ENCODE assay signal across 15 cellular contexts in genomic region chr7:143245123-143245522, GRCh38. TPM values are rescaled to one million over a fixed set of nuclear protein-coding genes. Genes with fewer than 3 reads are reported as not detected.
A peak's percentile ranks its signal among the peaks of the same experiment; 100 is the strongest.
DNase-seq lines count a peak whose midpoint lies in the region; ATAC-seq, FAIRE-seq and TF ChIP-seq lines count a peak whose summit lies in the region.
"Had no signal": no experiment of that assay in that cellular context is flagged by ENCODE, and none has a peak within 500 bp of the region (broad histone marks: within the 10 kb centered on the region; RNA-seq: fewer than 3 reads in every experiment).

No MANE protein-coding gene starts in this region.

- CTCF ChIA-PET in CD4-positive, alpha-beta T cell (lab: Charles Lee): interaction anchor here (0.6 to 1.2 kb wide), 5 partner anchors 11 to 135 kb away, joined by 3 to 4 read pairs (median 3); partner anchors contain the start of gene CASP2

- peak; percentile 28 for ATAC-seq in CD4-positive, alpha-beta T cell (ENCODE audit: poor library complexity)
- ATAC-seq in gastrocnemius medialis (no peak), GM21423 (IDR thresholded peaks at IDR 0.05; ENCODE audit: unreplicated experiment) (no peak), GM21447 (IDR thresholded peaks at IDR 0.05; ENCODE audit: unreplicated experiment) (no peak)

- H3K27me3 ChIP-seq in CD4-positive, alpha-beta T cell (ENCODE audit: control insufficient read depth, insufficient read depth, low read length): no peaks in the 10 kb centered on the region
- H3K27me3 ChIP-seq in keratinocyte (ENCODE audit: control insufficient read depth, extremely low read depth, insufficient read depth, low read length) (no peaks in the 10 kb centered on the region), gastrocnemius medialis (no peaks in the 10 kb centered on the region)
- H3K27me3 ChIP-seq: dorsolateral prefrontal cortex had no signal

- POLR2A ChIA-PET in CD4-positive, alpha-beta T cell (lab: Charles Lee): interaction anchor here (0.8 to 1.6 kb wide), 4 partner anchors 10 to 43 kb away, joined by 3 to 6 read pairs (median 4); partner anchors contain the start of genes CASP2 and GSTK1

- intact Hi-C loops in CD4-positive, alpha-beta T cell (cut with DNase I, micrococcal nuclease): no loop called here
- intact Hi-C loops in gastrocnemius medialis (cut with DNase I; ENCODE audit: low total_unique reads): no loop called here

- DNase-seq in CD4-positive, alpha-beta T cell: no peak
- DNase-seq in LHCN-M2 (ENCODE audit: low read depth) (peak; percentile 65), keratinocyte (ENCODE audit: low read depth, low spot score) (no peak), gastrocnemius medialis (no peak), NCI-H187 treated with DMSO at 0.1 percent for 48 hours (lab: John Stamatoyannopoulos, UW) (no peak)
- DNase-seq: dorsolateral prefrontal cortex, NCI-H2171 treated with DMSO at 0.1 percent for 48 hours, nephron progenitor cell, SK-N-SH, substantia nigra had no signal

- no peaks in the 10 kb centered on the region for H3K36me3 ChIP-seq in keratinocyte (ENCODE audit: control insufficient read depth in 2 of 2, extremely low read depth in 1 of 2, insufficient read depth in 2 of 2, low read length in 2 of 2)
- no peaks in the 10 kb centered on the region for H3K36me3 ChIP-seq in gastrocnemius medialis

- H3K27me3 Mint-ChIP-seq in CD4-positive, alpha-beta T cell: no peaks in the 10 kb centered on the region
- H3K27me3 Mint-ChIP-seq in activated naive CD8-positive, alpha-beta T cell: no peaks in the 10 kb centered on the region

- peak overlapping the region; percentile 66 for H3K4me2 ChIP-seq in keratinocyte (ENCODE audit: control insufficient read depth, extremely low read depth, insufficient read depth, low read depth, low read length)
- H3K4me2 ChIP-seq: SK-N-SH had no signal

- H3K4me1 ChIP-seq in keratinocyte (ENCODE audit: control insufficient read depth, extremely low read depth, insufficient read depth, low read length): peaks cover 7% of the 10 kb centered on the region
- H3K4me1 ChIP-seq in gastrocnemius medialis: peaks cover 0 to 4% of the 10 kb centered on the region in 2 donors

- in situ Hi-C loops in gastrocnemius medialis (cut with MboI; ENCODE audit: low sequenced_read_pairs in 4 of 4): loop anchor here in 2 of 4 donors (10.0 kb wide), 2 partner anchors 160 to 170 kb away; partner anchors contain the start of gene EPHA1 (in 1 of the 2)

- no peak overlapping the region for H3K4me3 Mint-ChIP-seq in CD4-positive, alpha-beta T cell
- peak overlapping the region; percentile 48 for H3K4me3 Mint-ChIP-seq in activated naive CD8-positive, alpha-beta T cell
- H3K4me3 Mint-ChIP-seq: nephron progenitor cell had no signal

- H3K9me1 ChIP-seq in keratinocyte (ENCODE audit: control insufficient read depth, extremely low read depth, insufficient read depth, low read length): no peaks in the 10 kb centered on the region

- H3K27ac ChIP-seq in CD4-positive, alpha-beta T cell (ENCODE audit: low read depth, low read length): no peak overlapping the region
- H3K27ac ChIP-seq in keratinocyte (ENCODE audit: control insufficient read depth, insufficient read depth, low read length): no peak overlapping the region
- H3K27ac ChIP-seq in gastrocnemius medialis: no peak overlapping the region
- H3K27ac ChIP-seq: dorsolateral prefrontal cortex had no signal

- H3K4me1 Mint-ChIP-seq in CD4-positive, alpha-beta T cell (ENCODE audit: low read depth): peaks cover 77% of the 10 kb centered on the region
- H3K4me1 Mint-ChIP-seq in activated naive CD8-positive, alpha-beta T cell (ENCODE audit: low read depth): peaks cover 65% of the 10 kb centered on the region

- FAIRE-seq in keratinocyte (lab: Jason Lieb, UNC): peak; percentile 59
- FAIRE-seq: G401.6, GM19239 had no signal

- no peaks in the 10 kb centered on the region for H4K20me1 ChIP-seq in keratinocyte (ENCODE audit: control insufficient read depth, extremely low read depth, insufficient read depth, low read length)

- TF ChIP-seq POLR2A in gastrocnemius medialis (IDR thresholded peaks at IDR 0.05): no peak

- peak overlapping the region; percentile 61 for H3K27ac Mint-ChIP-seq in CD4-positive, alpha-beta T cell
- peak overlapping the region; percentile 81 for H3K27ac Mint-ChIP-seq in activated naive CD8-positive, alpha-beta T cell
- H3K27ac Mint-ChIP-seq: nephron progenitor cell had no signal

- no peaks in the 10 kb centered on the region for H3K9me3 ChIP-seq in CD4-positive, alpha-beta T cell (ENCODE audit: control insufficient read depth, low read length)
- H3K9me3 ChIP-seq in keratinocyte (ENCODE audit: control insufficient read depth, low read depth, low read length) (no peaks in the 10 kb centered on the region), gastrocnemius medialis (no peaks in the 10 kb centered on the region)
- H3K9me3 ChIP-seq: SK-N-SH had no signal

- H3K9ac ChIP-seq in keratinocyte (ENCODE audit: control insufficient read depth, extremely low read depth, insufficient read depth, low read length): no peak overlapping the region
- H3K9ac ChIP-seq: SK-N-SH had no signal

- no peak for TF ChIP-seq CTCF in CD4-positive, alpha-beta T cell (IDR thresholded peaks at IDR 0.05)
- TF ChIP-seq CTCF in keratinocyte (optimal IDR thresholded peaks at IDR 0.05 in 1 of 3, IDR thresholded peaks at IDR 0.05 in 1 of 3, conservative IDR thresholded peaks at IDR 0.05 in 1 of 3; ENCODE audit: extremely low read depth in 1 of 3, insufficient read depth in 2 of 3, low read length in 3 of 3) (no peak), gastrocnemius medialis (IDR thresholded peaks at IDR 0.05 in 4 of 5, conservative IDR thresholded peaks at IDR 0.05 in 1 of 5) (no peak)

- peak overlapping the region; percentile 70 for H2AFZ ChIP-seq in keratinocyte (ENCODE audit: control insufficient read depth, low read length)

- H3K36me3 Mint-ChIP-seq in CD4-positive, alpha-beta T cell (ENCODE audit: low read depth): peaks cover 11% of the 10 kb centered on the region
- peaks cover 4% of the 10 kb centered on the region for H3K36me3 Mint-ChIP-seq in activated naive CD8-positive, alpha-beta T cell

- no peaks in the 10 kb centered on the region for H3K79me2 ChIP-seq in keratinocyte (ENCODE audit: control insufficient read depth, insufficient read depth, low read length)

- no peak overlapping the region for H3K4me3 ChIP-seq in keratinocyte (ENCODE audit: control insufficient read depth in 2 of 3, extremely low read depth in 1 of 3, insufficient read depth in 2 of 3, low read depth in 1 of 3, low read length in 3 of 3)
- H3K4me3 ChIP-seq in gastrocnemius medialis: no peak overlapping the region
- H3K4me3 ChIP-seq: dorsolateral prefrontal cortex had no signal

- dilution Hi-C loops in keratinocyte (cut with MboI; ENCODE audit: extremely low pct_ligation_motif_present, low sequenced_read_pairs): no loop called here

- peaks cover 6% of the 10 kb centered on the region for H3K9me3 Mint-ChIP-seq in CD4-positive, alpha-beta T cell
- peaks cover 5% of the 10 kb centered on the region for H3K9me3 Mint-ChIP-seq in activated naive CD8-positive, alpha-beta T cell (ENCODE audit: low read depth)

RNA-seq across cellular contexts. Expression of gene GSTK1, which starts 18.1 kb away (rescaled TPM):
- 100 to 1,000 TPM; 245 to 259 TPM for total RNA-seq in CD4-positive, alpha-beta T cell
- total RNA-seq in LHCN-M2 (2014; rRNA removed): 233 and 262 TPM in 2 replicates
- polyA plus RNA-seq in LHCN-M2 (2012): 229 TPM
- 133 to 171 TPM (median 157 TPM) in 3 replicates for polyA plus RNA-seq in keratinocyte
- 80.0 TPM for polyA plus RNA-seq in keratinocyte (2011; ENCODE audit: low read depth)
- polyA plus RNA-seq in keratinocyte (2011; cell fraction: cytosol; rRNA removed): 123 and 129 TPM in 2 replicates
- 297 and 314 TPM in 2 replicates for polyA plus RNA-seq in keratinocyte (2011; cell fraction: nucleus; rRNA removed)
- 123 and 124 TPM in 2 replicates for polyA plus RNA-seq in keratinocyte (2012; ENCODE audit: low replicate concordance)
- polyA minus RNA-seq in keratinocyte: 75.6 to 142 TPM (median 87.1 TPM) in 3 replicates
- 86.7 TPM for polyA minus RNA-seq in keratinocyte (2011; cell fraction: cytosol; rRNA and poly(A)+ RNA removed)
- 45.4 and 55.6 TPM in 2 replicates for polyA minus RNA-seq in keratinocyte (2011; cell fraction: nucleus; rRNA and poly(A)+ RNA removed)
- 100 to 1,000 TPM in 1 of 4 donors, 10 to 100 TPM in 3; 59.5 to 114 (median 85.0) TPM for total RNA-seq in gastrocnemius medialis

RNA-seq across cellular contexts. Expression of gene TAS2R40, which starts 23.3 kb away (rescaled TPM):
- total RNA-seq in CD4-positive, alpha-beta T cell: not detected
- total RNA-seq in LHCN-M2 (2014; rRNA removed) (not detected in 2 replicates), gastrocnemius medialis (not detected)
- not detected for polyA plus RNA-seq in LHCN-M2 (2012)
- polyA plus RNA-seq in keratinocyte: not detected in 3 replicates
- not detected for polyA plus RNA-seq in keratinocyte (2011; ENCODE audit: low read depth)
- not detected in 2 replicates for polyA plus RNA-seq in keratinocyte (2011; cell fraction: cytosol; rRNA removed)
- polyA plus RNA-seq in keratinocyte (2011; cell fraction: nucleus; rRNA removed): not detected in 2 replicates
- polyA plus RNA-seq in keratinocyte (2012; ENCODE audit: low replicate concordance): not detected in 2 replicates
- not detected in 3 replicates for polyA minus RNA-seq in keratinocyte
- not detected for polyA minus RNA-seq in keratinocyte (2011; cell fraction: cytosol; rRNA and poly(A)+ RNA removed)
- not detected in 2 replicates for polyA minus RNA-seq in keratinocyte (2011; cell fraction: nucleus; rRNA and poly(A)+ RNA removed)
- total RNA-seq: dorsolateral prefrontal cortex had no signal
- polyA plus RNA-seq: SK-N-SH had no signal

RNA-seq across cellular contexts. Expression of gene TMEM139, which starts 39.6 kb away (rescaled TPM):
- under 1 TPM; 0.20 to 0.27 TPM for total RNA-seq in CD4-positive, alpha-beta T cell
- total RNA-seq in LHCN-M2 (2014; rRNA removed): not detected in 2 replicates
- 0.22 TPM for polyA plus RNA-seq in LHCN-M2 (2012)
- polyA plus RNA-seq in keratinocyte: 20.9 to 25.1 TPM (median 22.3 TPM) in 3 replicates
- 4.0 TPM for polyA plus RNA-seq in keratinocyte (2011; ENCODE audit: low read depth)
- polyA plus RNA-seq in keratinocyte (2011; cell fraction: cytosol; rRNA removed): 22.0 and 23.8 TPM in 2 replicates
- polyA plus RNA-seq in keratinocyte (2011; cell fraction: nucleus; rRNA removed): 37.2 and 39.2 TPM in 2 replicates
- polyA plus RNA-seq in keratinocyte (2012; ENCODE audit: low replicate concordance): 11.3 and 14.1 TPM in 2 replicates
- 5.6 to 10.7 TPM (median 8.9 TPM) in 3 replicates for polyA minus RNA-seq in keratinocyte
- polyA minus RNA-seq in keratinocyte (2011; cell fraction: cytosol; rRNA and poly(A)+ RNA removed): 2.9 TPM
- 8.2 and 13.0 TPM in 2 replicates for polyA minus RNA-seq in keratinocyte (2011; cell fraction: nucleus; rRNA and poly(A)+ RNA removed)
- not detected for total RNA-seq in gastrocnemius medialis

RNA-seq across cellular contexts. Expression of gene CASP2, which starts 43.0 kb away (rescaled TPM):
- total RNA-seq in CD4-positive, alpha-beta T cell: 10 to 100 TPM; 19.1 to 21.9 TPM
- total RNA-seq in LHCN-M2 (2014; rRNA removed): 20.8 and 21.5 TPM in 2 replicates
- 16.1 TPM for polyA plus RNA-seq in LHCN-M2 (2012)
- 9.1 to 21.9 TPM (median 12.8 TPM) in 3 replicates for polyA plus RNA-seq in keratinocyte
- 4.7 TPM for polyA plus RNA-seq in keratinocyte (2011; ENCODE audit: low read depth)
- polyA plus RNA-seq in keratinocyte (2011; cell fraction: cytosol; rRNA removed): 9.0 and 14.3 TPM in 2 replicates
- polyA plus RNA-seq in keratinocyte (2011; cell fraction: nucleus; rRNA removed): 21.7 and 22.2 TPM in 2 replicates
- polyA plus RNA-seq in keratinocyte (2012; ENCODE audit: low replicate concordance): 8.5 and 14.1 TPM in 2 replicates
- polyA minus RNA-seq in keratinocyte: 33.4 to 63.5 TPM (median 36.7 TPM) in 3 replicates
- 16.9 TPM for polyA minus RNA-seq in keratinocyte (2011; cell fraction: cytosol; rRNA and poly(A)+ RNA removed)
- 13.6 and 24.3 TPM in 2 replicates for polyA minus RNA-seq in keratinocyte (2011; cell fraction: nucleus; rRNA and poly(A)+ RNA removed)
- total RNA-seq in gastrocnemius medialis: 10 to 100 TPM in 1 of 4 donors, 1 to 10 TPM in 3; 3.1 to 13.9 (median 4.1) TPM
